Comparison of ENCODE assay signal across 8 cellular contexts in genomic region chr12:13701502-13701901, GRCh38.
"Had no signal": no experiment of that assay in that cellular context is flagged by ENCODE, and none has a peak within 500 bp of the region (broad histone marks: within the 10 kb centered on the region; RNA-seq: fewer than 3 reads in every experiment).

No MANE protein-coding gene starts in this region.

- H3K4me1 Mint-ChIP-seq: IgD-negative memory B cell had no signal

- H3K36me3 Mint-ChIP-seq: IgD-negative memory B cell had no signal

- H3K27ac ChIP-seq: HL-60 had no signal

- H3K36me3 ChIP-seq: HAP-1 had no signal

- H3K9me3 Mint-ChIP-seq: IgD-negative memory B cell had no signal

- H3K4me1 ChIP-seq: HAP-1 had no signal

- H3K4me3 ChIP-seq: HAP-1 had no signal

- H3K9me3 ChIP-seq: HAP-1 had no signal

- H3K4me3 Mint-ChIP-seq: HFFc6, IgD-negative memory B cell had no signal

- H3K27ac Mint-ChIP-seq: HFFc6, IgD-negative memory B cell had no signal

- DNase-seq: GOT3, H7, HFFc6 had no signal

- ATAC-seq: HCT116, HepG2 had no signal
